ENCODE assay signal across 12 cellular contexts in the genomic region with DNA sequence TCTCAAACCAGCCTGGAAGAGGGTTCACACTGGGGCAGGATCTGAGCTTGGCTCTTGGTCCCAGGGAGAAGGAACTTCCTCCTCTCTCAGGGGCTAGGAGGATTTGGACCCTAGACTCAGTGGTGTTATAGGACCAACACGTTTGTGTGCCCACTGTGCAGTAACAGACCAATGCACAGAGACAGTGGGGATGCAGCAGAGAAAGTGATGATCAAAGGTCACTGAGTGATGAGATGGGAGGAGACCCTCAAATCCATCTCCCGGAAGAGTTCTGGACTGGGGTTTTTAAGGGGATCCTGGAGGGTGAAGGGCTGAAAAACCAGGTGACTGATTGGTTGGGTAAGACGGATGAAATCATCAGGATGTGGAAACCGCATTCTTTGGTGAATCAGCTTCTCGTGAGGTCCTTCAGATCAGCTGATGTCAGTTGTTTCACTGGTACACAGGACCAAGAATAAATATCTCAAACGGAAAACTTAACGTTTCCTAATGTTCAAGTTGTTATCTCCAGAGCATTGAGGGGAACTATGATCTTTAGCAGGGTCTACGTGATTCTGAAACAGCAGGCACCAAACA. TPM values are rescaled to one million over a fixed set of nuclear protein-coding genes. Genes with fewer than 3 reads are reported as not detected.
DNase-seq lines count a peak whose midpoint lies in the region; ATAC-seq, FAIRE-seq and TF ChIP-seq lines count a peak whose summit lies in the region.
"Had no signal": no experiment of that assay in that cellular context is flagged by ENCODE, and none has a peak within 500 bp of the region (broad histone marks: within the 10 kb centered on the region; RNA-seq: fewer than 3 reads in every experiment).

No MANE protein-coding gene starts in this region.

- H3K36me3 ChIP-seq in PC-9 (ENCODE audit: low read depth): no peaks in the 10 kb centered on the region
- no peaks in the 10 kb centered on the region for H3K36me3 ChIP-seq in endothelial cell of umbilical vein (ENCODE audit: control insufficient read depth in 2 of 2, extremely low read depth in 1 of 2, insufficient read depth in 2 of 2, low read length in 2 of 2)

- H3K4me1 Mint-ChIP-seq in activated CD4-positive, alpha-beta T cell treated with anti-CD3 and anti-CD28 coated beads, Interleukin-2, amount 10 ng/mL, durations not matched to agents 7 days and 5 days: peaks cover 21% of the 10 kb centered on the region
- peaks cover 13 to 18% of the 10 kb centered on the region in 2 donors for H3K4me1 Mint-ChIP-seq in natural killer cell

- H3K4me2 ChIP-seq in PC-9 (peak overlapping the region; percentile 29; the same call in 1 of the 2 replicates), endothelial cell of umbilical vein (ENCODE audit: insufficient read depth, low read length) (no peak overlapping the region)

- FAIRE-seq in endothelial cell of umbilical vein (lab: Jason Lieb, UNC): peak; percentile 82

- TF ChIP-seq CTCF in PC-9 (conservative IDR thresholded peaks at IDR 0.05) (no peak), endothelial cell of umbilical vein (IDR thresholded peaks at IDR 0.05; ENCODE audit: extremely low read depth in 1 of 2, insufficient read depth in 1 of 2, low read depth in 1 of 2, low read length in 2 of 2) (no peak), natural killer cell (IDR thresholded peaks at IDR 0.05) (no peak)

- ATAC-seq in HG02678 (IDR thresholded peaks at IDR 0.05; ENCODE audit: unreplicated experiment): no peak
- no peak for ATAC-seq in natural killer cell

- H4K20me1 ChIP-seq in PC-9 (ENCODE audit: insufficient read depth) (no peaks in the 10 kb centered on the region), endothelial cell of umbilical vein (replicated peaks; ENCODE audit: control insufficient read depth, extremely low read depth, insufficient read depth, low read length) (no peaks in the 10 kb centered on the region)

- peaks cover 5% of the 10 kb centered on the region; the same call in 1 of the 2 replicates for H3K4me1 ChIP-seq in PC-9 (replicated peaks; ENCODE audit: insufficient read depth)
- H3K4me1 ChIP-seq in endothelial cell of umbilical vein (ENCODE audit: control insufficient read depth, extremely low read depth, insufficient read depth, low read length): peaks cover 27% of the 10 kb centered on the region

- dilution Hi-C loops in endothelial cell of umbilical vein (cut with MboI; ENCODE audit: extremely low pct_ligation_motif_present, low sequenced_read_pairs): no loop called here

- H2AFZ ChIP-seq in PC-9 (no peak overlapping the region), endothelial cell of umbilical vein (ENCODE audit: low read depth, low read length) (no peak overlapping the region)

- H3K36me3 Mint-ChIP-seq in activated CD4-positive, alpha-beta T cell treated with anti-CD3 and anti-CD28 coated beads, Interleukin-2, amount 10 ng/mL, durations not matched to agents 7 days and 5 days (ENCODE audit: low read depth): no peaks in the 10 kb centered on the region
- no peaks in the 10 kb centered on the region for H3K36me3 Mint-ChIP-seq in natural killer cell

- H3K4me3 ChIP-seq in PC-9 (0 out of 2 replicates have a peak overlapping the region, but pooled peaks have one; percentile 6), endothelial cell of umbilical vein (replicated peaks in 1 of 3; ENCODE audit: insufficient read depth in 1 of 3, low read depth in 1 of 3, low read length in 3 of 3) (no peak overlapping the region)

- H3K9ac ChIP-seq in endothelial cell of umbilical vein (replicated peaks; ENCODE audit: extremely low read depth, insufficient read depth, low read length): no peak overlapping the region

- H3K9me3 ChIP-seq in PC-9 (ENCODE audit: insufficient read depth, low read depth) (no peaks in the 10 kb centered on the region), endothelial cell of umbilical vein (replicated peaks; ENCODE audit: control insufficient read depth, insufficient read depth, low read length) (no peaks in the 10 kb centered on the region)

- CTCF ChIA-PET in activated CD4-positive, alpha-beta T cell treated with anti-CD3 and anti-CD28 coated beads, Interleukin-2, amount 10 ng/mL, durations not matched to agents 7 days and 5 days (lab: Charles Lee): no interaction called here
- CTCF ChIA-PET in PC-9 (lab: Charles Lee) (no interaction called here), endothelial cell of umbilical vein (lab: Charles Lee) (no interaction called here)

- no peaks in the 10 kb centered on the region for H3K9me1 ChIP-seq in endothelial cell of umbilical vein (replicated peaks; ENCODE audit: control insufficient read depth, extremely low read depth, insufficient read depth, low read length)

- peaks cover 7% of the 10 kb centered on the region for H3K9me3 Mint-ChIP-seq in activated CD4-positive, alpha-beta T cell treated with anti-CD3 and anti-CD28 coated beads, Interleukin-2, amount 10 ng/mL, durations not matched to agents 7 days and 5 days
- no peaks in the 10 kb centered on the region for H3K9me3 Mint-ChIP-seq in natural killer cell
- H3K9me3 Mint-ChIP-seq: nephron had no signal

- peak overlapping the region; percentile 50; the same call in 1 of the 2 replicates for H3K27ac ChIP-seq in PC-9
- H3K27ac ChIP-seq in endothelial cell of umbilical vein (ENCODE audit: insufficient read depth, low read depth, low read length): peak overlapping the region; percentile 55

- no peak for TF ChIP-seq POLR2A in endothelial cell of umbilical vein (IDR thresholded peaks at IDR 0.05; ENCODE audit: low read depth, low read length)

- no peak overlapping the region for H3K4me3 Mint-ChIP-seq in activated CD4-positive, alpha-beta T cell treated with anti-CD3 and anti-CD28 coated beads, Interleukin-2, amount 10 ng/mL, durations not matched to agents 7 days and 5 days
- H3K4me3 Mint-ChIP-seq in natural killer cell: no peak overlapping the region
- H3K4me3 Mint-ChIP-seq: nephron had no signal

- DNase-seq in activated CD4-positive, alpha-beta T cell treated with anti-CD3 and anti-CD28 coated beads, Interleukin-2, amount 10 ng/mL, durations not matched to agents 7 days and 5 days: peak; percentile 5
- DNase-seq in activated CD4-positive, alpha-beta T cell treated with anti-CD3 and anti-CD28 coated beads for 1 hour: no peak
- DNase-seq in PC-9 (no peak), endothelial cell of umbilical vein (ENCODE audit: low read depth, low spot score) (peak; percentile 34), stromal cell of bone marrow (ENCODE audit: low read depth) (peak; percentile 63), DMS153 treated with DMSO at 0.1 percent for 48 hours (lab: John Stamatoyannopoulos, UW; ENCODE audit: unreplicated experiment) (no peak), natural killer cell (no peak)
- DNase-seq: NCI-H1417 treated with DMSO at 0.1 percent for 48 hours; Right ventricle myocardium superior; stimulated activated CD4-positive, alpha-beta T cell treated with anti-CD3 and anti-CD28 coated beads, Interleukin-4, amount 100 ng/mL, for 1 hour had no signal

- H3K9me2 ChIP-seq in PC-9 (ENCODE audit: insufficient read depth): no peaks in the 10 kb centered on the region

- BruUV-seq in PC-9 (replicated peaks; lab: Mats Ljungman, UMichigan): no TSS peak
- BruUV-seq in endothelial cell of umbilical vein (replicated peaks; lab: Mats Ljungman, UMichigan): no TSS peak

- peaks cover 13% of the 10 kb centered on the region for H3K27me3 Mint-ChIP-seq in activated CD4-positive, alpha-beta T cell treated with anti-CD3 and anti-CD28 coated beads, Interleukin-2, amount 10 ng/mL, durations not matched to agents 7 days and 5 days
- peaks cover 5 to 19% of the 10 kb centered on the region in 2 donors for H3K27me3 Mint-ChIP-seq in natural killer cell (ENCODE audit: low read depth in 2 of 2)

- intact Hi-C loops in PC-9 (cut with micrococcal nuclease; ENCODE audit: unreplicated experiment): no loop called here
- intact Hi-C loops in endothelial cell of umbilical vein (cut with micrococcal nuclease): loop anchor here (5.0 kb wide), 1 partner anchor 483 kb away; a partner anchor contains a TSS
- intact Hi-C loops in natural killer cell (cut with micrococcal nuclease): no loop called here

- H3K27ac Mint-ChIP-seq in activated CD4-positive, alpha-beta T cell treated with anti-CD3 and anti-CD28 coated beads, Interleukin-2, amount 10 ng/mL, durations not matched to agents 7 days and 5 days: no peak overlapping the region
- no peak overlapping the region for H3K27ac Mint-ChIP-seq in natural killer cell
- H3K27ac Mint-ChIP-seq: nephron had no signal

- no peaks in the 10 kb centered on the region for H3K27me3 ChIP-seq in PC-9 (ENCODE audit: insufficient read depth, low read depth)
- peaks cover 0 to 2% of the 10 kb centered on the region in 2 experiments for H3K27me3 ChIP-seq in endothelial cell of umbilical vein (ENCODE audit: control insufficient read depth in 2 of 2, insufficient read depth in 2 of 2, low read length in 2 of 2)

- H3K79me2 ChIP-seq in PC-9 (ENCODE audit: low read depth): peaks cover 14% of the 10 kb centered on the region
- H3K79me2 ChIP-seq in endothelial cell of umbilical vein (ENCODE audit: control insufficient read depth, insufficient read depth, low read length): peaks cover 14% of the 10 kb centered on the region

- POLR2A ChIA-PET in activated CD4-positive, alpha-beta T cell treated with anti-CD3 and anti-CD28 coated beads, Interleukin-2, amount 10 ng/mL, durations not matched to agents 7 days and 5 days (lab: Charles Lee): no interaction called here
- POLR2A ChIA-PET in PC-9 (lab: Charles Lee; ENCODE audit: unreplicated experiment): no interaction called here
- POLR2A ChIA-PET in endothelial cell of umbilical vein (lab: Charles Lee): no interaction called here

- peaks cover 5% of the 10 kb centered on the region; the same call in 1 of the 2 replicates for H3F3A ChIP-seq in PC-9 (ENCODE audit: insufficient read depth, low read depth)

TF ChIP-seq in endothelial cell of umbilical vein, 7 proteins besides CTCF, POLR2A, EP300 and RAD21 (continues in another document):
- peak; percentile 50 for TF ChIP-seq JUN (IDR thresholded peaks at IDR 0.05; ENCODE audit: borderline replicate concordance, insufficient read depth, insufficient read length, low read depth)
- no peak for TF ChIP-seq FOS (IDR thresholded peaks at IDR 0.05; ENCODE audit: borderline replicate concordance, insufficient read depth, low read length)
- no peak for TF ChIP-seq GATA2 (IDR thresholded peaks at IDR 0.05; ENCODE audit: insufficient read depth, insufficient read length, low read depth, low read length)

RNA-seq across cellular contexts. Expression of a gene that starts 3.3 kb away (rescaled TPM):
- total RNA-seq in activated CD4-positive, alpha-beta T cell treated with anti-CD3 and anti-CD28 coated beads, Interleukin-2, amount 10 ng/mL, durations not matched to agents 7 days and 5 days: 10 to 100 TPM; 35.9 to 37.1 TPM
- 44.5 and 46.8 TPM in 2 replicates for total RNA-seq in PC-9 (2021)
- 37.6 and 44.4 TPM in 2 replicates for total RNA-seq in endothelial cell of umbilical vein
- 57.9 and 68.2 TPM in 2 replicates for polyA plus RNA-seq in endothelial cell of umbilical vein
- polyA plus RNA-seq in endothelial cell of umbilical vein (2011; cell fraction: cytosol; rRNA removed): 41.6 and 45.9 TPM in 2 replicates
- 48.6 and 57.9 TPM in 2 replicates for polyA plus RNA-seq in endothelial cell of umbilical vein (2011; cell fraction: nucleus; rRNA removed)
- 45.9 and 52.6 TPM in 2 replicates for polyA plus RNA-seq in endothelial cell of umbilical vein (2012)
- 55.4 and 64.1 TPM in 2 replicates for polyA minus RNA-seq in endothelial cell of umbilical vein
- polyA minus RNA-seq in endothelial cell of umbilical vein (2011; cell fraction: cytosol; rRNA and poly(A)+ RNA removed): 42.9 TPM
- polyA minus RNA-seq in endothelial cell of umbilical vein (2011; cell fraction: nucleus; rRNA and poly(A)+ RNA removed): 49.7 and 64.7 TPM in 2 replicates
- 10 to 100 TPM; 33.9 to 45.6 (median 43.4) TPM for total RNA-seq in natural killer cell

Comparison
In these comparisons a context has a peak if more than half of its experiments do, and no peak if none do; other contexts are left out.
1. DNase-seq: peak in activated CD4-positive, alpha-beta T cell treated with anti-CD3 and anti-CD28 coated beads, Interleukin-2, amount 10 ng/mL, durations not matched to agents 7 days and 5 days (single experiment), endothelial cell of umbilical vein (single experiment) and stromal cell of bone marrow (single experiment); none in activated CD4-positive, alpha-beta T cell treated with anti-CD3 and anti-CD28 coated beads for 1 hour (single experiment), PC-9 (0 of 2), DMS153 treated with DMSO at 0.1 percent for 48 hours (single experiment) and natural killer cell (single experiment).